9 cellular contexts compared by ENCODE assay signal in the genomic region with DNA sequence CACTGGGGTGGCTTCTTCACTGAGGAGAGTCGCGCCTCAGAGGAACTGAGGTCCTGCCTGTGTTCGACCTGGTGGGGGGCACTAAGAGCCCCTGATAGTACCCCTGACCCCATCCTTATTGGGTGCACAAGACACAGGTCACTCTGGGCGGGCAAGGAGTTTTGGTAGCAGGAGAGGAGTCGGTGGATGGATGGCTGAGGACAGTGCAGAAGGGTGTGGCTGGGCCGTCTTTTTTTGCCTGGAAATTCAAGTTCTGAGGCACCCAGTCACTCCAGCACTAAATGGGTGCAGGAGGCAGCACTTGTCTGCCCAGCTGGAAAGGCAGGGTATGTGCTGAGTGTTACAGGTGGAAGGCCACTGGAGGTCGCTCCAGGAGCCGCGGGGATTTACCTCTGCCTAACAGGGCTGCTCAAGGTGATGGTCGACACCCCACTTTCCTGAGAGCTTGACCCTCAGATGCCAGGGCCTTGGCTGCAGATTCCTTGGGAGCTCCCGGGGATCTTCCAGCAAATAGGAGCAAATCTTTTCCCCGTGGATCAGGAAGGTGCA. TPM values are rescaled to one million over a fixed set of nuclear protein-coding genes. Genes with fewer than 3 reads are reported as not detected.
DNase-seq lines count a peak whose midpoint lies in the region; ATAC-seq and TF ChIP-seq lines count a peak whose summit lies in the region.
"Had no signal": no experiment of that assay in that cellular context is flagged by ENCODE, and none has a peak within 500 bp of the region (broad histone marks: within the 10 kb centered on the region; RNA-seq: fewer than 3 reads in every experiment).

No MANE protein-coding gene starts in this region.

- peak overlapping the region; percentile 70 for H3K27ac ChIP-seq in A673 (ENCODE audit: low read depth, low read length, poor library complexity, severe bottlenecking)
- H3K27ac ChIP-seq in HUES64 (ENCODE audit: low read depth, low read length) = no peak overlapping the region; the same call in 1 of the 2 replicates

- no TSS peak for BruUV-seq in A673 (replicated peaks; lab: Mats Ljungman, UMichigan)
- no TSS peak for BruUV-seq in MCF 10A (replicated peaks; lab: Mats Ljungman, UMichigan)

- H3K36me3 ChIP-seq in A673 (ENCODE audit: insufficient read depth, low read length, poor library complexity, severe bottlenecking) = peaks cover 3% of the 10 kb centered on the region
- peaks cover 39% of the 10 kb centered on the region for H3K36me3 ChIP-seq in HUES64 (ENCODE audit: insufficient read depth, low read length)
- peaks cover 6% of the 10 kb centered on the region for H3K36me3 ChIP-seq in mucosa of descending colon (ENCODE audit: low read depth)

- intact Hi-C loops in A673 (cut with micrococcal nuclease; ENCODE audit: unreplicated experiment) (no loop called here), MCF 10A (cut with micrococcal nuclease) (no loop called here), mucosa of descending colon (cut with DNase I, micrococcal nuclease) (no loop called here)

- 57% methylated on average over 12 of the region's 12 CpGs for WGBS in HUES64

- no peaks in the 10 kb centered on the region for H3K9me3 Mint-ChIP-seq in MCF 10A (ENCODE audit: unreplicated experiment)

- H3K27me3 ChIP-seq in A673 (replicated peaks; ENCODE audit: insufficient read depth, low read depth, low read length, poor library complexity) (no peaks in the 10 kb centered on the region), HUES64 (ENCODE audit: insufficient read depth, low read length) (no peaks in the 10 kb centered on the region)

- H3K9ac ChIP-seq in HUES64 (ENCODE audit: low read depth, low read length) = peak overlapping the region; percentile 90

- H3K9me3 ChIP-seq in A673 (ENCODE audit: low read depth, low read length, poor library complexity, severe bottlenecking) (no peaks in the 10 kb centered on the region), HUES64 (ENCODE audit: insufficient read depth, low read depth, low read length) (no peaks in the 10 kb centered on the region), mucosa of descending colon (no peaks in the 10 kb centered on the region)

- no peak for ATAC-seq in mucosa of descending colon
- ATAC-seq in HG03565 (IDR thresholded peaks at IDR 0.05; ENCODE audit: unreplicated experiment) = no peak
- ATAC-seq in GM21717 (IDR thresholded peaks at IDR 0.05; ENCODE audit: unreplicated experiment) = no peak

- H3K4me1 ChIP-seq in A673 (ENCODE audit: insufficient read depth, low read length, poor library complexity, severe bottlenecking) (peaks cover 8% of the 10 kb centered on the region), HUES64 (ENCODE audit: insufficient read depth, low read length) (peaks cover 9% of the 10 kb centered on the region; the same call in 1 of the 2 replicates), mucosa of descending colon (ENCODE audit: low read depth) (peaks cover 23% of the 10 kb centered on the region)

- H3K27ac Mint-ChIP-seq in MCF 10A (ENCODE audit: low read depth, unreplicated experiment) = peak overlapping the region; percentile 94

- POLR2A ChIA-PET in A673 (lab: Charles Lee; ENCODE audit: low non-redundant PET) = no interaction called here
- POLR2A ChIA-PET in MCF 10A (lab: Yijun Ruan, JAX) = interaction anchor here (0.7 to 3.2 kb wide), 9 partner anchors 11 to 486 kb away, joined by 3 to 30 read pairs (median 6); partner anchors contain the start of gene CD81

- no peaks in the 10 kb centered on the region for H3K4me1 Mint-ChIP-seq in MCF 10A (ENCODE audit: insufficient read depth, unreplicated experiment)

- peak overlapping the region; percentile 82 for H3K4me3 ChIP-seq in A673 (ENCODE audit: low read depth, low read length, poor library complexity, severe bottlenecking)
- peak overlapping the region; percentile 100 for H3K4me3 ChIP-seq in HUES64 (ENCODE audit: low read length)
- H3K4me3 ChIP-seq in mucosa of descending colon = peak overlapping the region; percentile 90

- H3K36me3 Mint-ChIP-seq in MCF 10A (ENCODE audit: insufficient read depth, unreplicated experiment) = peaks cover 29% of the 10 kb centered on the region

- H3K4me3 Mint-ChIP-seq in MCF 10A (ENCODE audit: unreplicated experiment) = peak overlapping the region; percentile 86

- DNase-seq in A673 (ENCODE audit: low spot score) = no peak
- DNase-seq in MCF 10A (ENCODE audit: unreplicated experiment) = no peak
- DNase-seq in mucosa of descending colon = no peak
- no peak for DNase-seq in NCI-H1105 (lab: John Stamatoyannopoulos, UW)
- no peak for DNase-seq in kidney tubule cell (ENCODE audit: low spot score)
- DNase-seq: activated CD4-positive, alpha-beta T cell treated with anti-CD3 and anti-CD28 coated beads for 48 hours had no signal

- no peak for TF ChIP-seq CTCF in A673 (conservative IDR thresholded peaks at IDR 0.05; ENCODE audit: low read depth, low read length)
- no peak for TF ChIP-seq CTCF in MCF 10A (IDR thresholded peaks at IDR 0.05; ENCODE audit: unreplicated experiment)
- no peak for TF ChIP-seq CTCF in mucosa of descending colon (IDR thresholded peaks at IDR 0.05)

- H3K27me3 Mint-ChIP-seq in MCF 10A (ENCODE audit: insufficient read depth, unreplicated experiment) = no peaks in the 10 kb centered on the region

- CTCF ChIA-PET in A673 (lab: Charles Lee) = no interaction called here
- CTCF ChIA-PET in MCF 10A (lab: Yijun Ruan, JAX) = interaction anchor here (0.6 to 3.5 kb wide), 9 partner anchors 10 to 1486 kb away, joined by 3 to 28 read pairs (median 3); no protein-coding TSS in a partner anchor

RNA-seq across cellular contexts. Expression of gene TSSC4, which starts 1.0 kb away (rescaled TPM):
- total RNA-seq in A673 (2021) (41.3 and 46.8 TPM in 2 replicates), MCF 10A (2022) (69.9 and 70.3 TPM in 2 replicates), mucosa of descending colon (10 to 100 TPM; 33.9 to 58.8 (median 39.2) TPM)
- 25.8 TPM for polyA plus RNA-seq in HUES64 (2013, experiment 1 of 2)
- 23.5 TPM for polyA plus RNA-seq in HUES64 (2013, experiment 2 of 2)

RNA-seq across cellular contexts. Expression of gene CD81, which starts 24.4 kb away (rescaled TPM):
- total RNA-seq in A673 (2021) (183 and 194 TPM in 2 replicates), MCF 10A (2022) (183 and 187 TPM in 2 replicates), mucosa of descending colon (100 to 1,000 TPM in 2 of 3 donors, 10 to 100 TPM in 1; 98.7 to 551 (median 186) TPM)
- 166 TPM for polyA plus RNA-seq in HUES64 (2013, experiment 1 of 2)
- 179 TPM for polyA plus RNA-seq in HUES64 (2013, experiment 2 of 2)

RNA-seq across cellular contexts. Expression of gene TRPM5, which starts 42.8 kb away (rescaled TPM):
- total RNA-seq in A673 (2021) (not detected in 2 replicates), MCF 10A (2022) (not detected in 2 replicates), mucosa of descending colon (1 to 10 TPM; 2.2 to 3.7 (median 2.5) TPM)
- polyA plus RNA-seq in HUES64 (2013, experiment 1 of 2) = not detected
- polyA plus RNA-seq in HUES64 (2013, experiment 2 of 2) = not detected

RNA-seq across cellular contexts. Expression of gene KCNQ1, which starts 43.3 kb away (rescaled TPM):
- total RNA-seq in A673 (2021) = not detected in 2 replicates
- polyA plus RNA-seq in HUES64 (2013, experiment 1 of 2) = 0.55 TPM
- 0.70 TPM for polyA plus RNA-seq in HUES64 (2013, experiment 2 of 2)
- total RNA-seq in MCF 10A (2022) = not detected in 2 replicates
- 10 to 100 TPM; 15.5 to 44.7 (median 37.4) TPM for total RNA-seq in mucosa of descending colon
